ENCODE assay signal across 28 cellular contexts in genomic region chr2:17935242-17935885, GRCh38. TPM values are rescaled to one million over a fixed set of nuclear protein-coding genes. Genes with fewer than 3 reads are reported as not detected.
DNase-seq lines count a peak whose midpoint lies in the region; ATAC-seq, FAIRE-seq and TF ChIP-seq lines count a peak whose summit lies in the region.
"Had no signal": no experiment of that assay in that cellular context is flagged by ENCODE, and none has a peak within 500 bp of the region (broad histone marks: within the 10 kb centered on the region; RNA-seq: fewer than 3 reads in every experiment).

No MANE protein-coding gene starts in this region.

- H3K79me2 ChIP-seq in PC-9 (ENCODE audit: low read depth), result no peaks in the 10 kb centered on the region

- intact Hi-C loops in PC-9 (cut with micrococcal nuclease; ENCODE audit: unreplicated experiment), result no loop called here

- no peak overlapping the region for H2AFZ ChIP-seq in PC-9

- no TSS peak for BruUV-seq in PC-9 (replicated peaks; lab: Mats Ljungman, UMichigan)

- CTCF ChIA-PET in A549 (lab: Yijun Ruan, JAX) (no interaction called here), PC-9 (lab: Charles Lee) (no interaction called here)

- no peak for TF ChIP-seq RAD21 in A549 (conservative IDR thresholded peaks at IDR 0.05 in 1 of 2, IDR thresholded peaks at IDR 0.05 in 1 of 2)

- no peaks in the 10 kb centered on the region for H4K20me1 ChIP-seq in PC-9 (ENCODE audit: insufficient read depth)

- H3K27ac ChIP-seq in A549 (no peak overlapping the region), PC-9 (no peak overlapping the region)
- H3K27ac ChIP-seq: body of pancreas, esophagus muscularis mucosa, suprapubic skin had no signal

- H3K9me3 ChIP-seq in A549 (no peaks in the 10 kb centered on the region), PC-9 (ENCODE audit: insufficient read depth, low read depth) (no peaks in the 10 kb centered on the region)

- H3K4me1 ChIP-seq in A549 (no peaks in the 10 kb centered on the region), PC-9 (replicated peaks; ENCODE audit: insufficient read depth) (peaks cover 4% of the 10 kb centered on the region; the same call in 1 of the 2 replicates)
- H3K4me1 ChIP-seq: body of pancreas, esophagus muscularis mucosa, suprapubic skin had no signal

- POLR2A ChIA-PET in A549 (lab: Yijun Ruan, JAX) (no interaction called here), PC-9 (lab: Charles Lee; ENCODE audit: unreplicated experiment) (no interaction called here)

- no peaks in the 10 kb centered on the region for H3K27me3 ChIP-seq in PC-9 (ENCODE audit: insufficient read depth, low read depth)
- H3K27me3 ChIP-seq: body of pancreas, esophagus muscularis mucosa, suprapubic skin had no signal

- no peak for TF ChIP-seq POLR2A in A549 (IDR thresholded peaks at IDR 0.05; ENCODE audit: low read length)

- H3K36me3 ChIP-seq in PC-9 (ENCODE audit: low read depth), result no peaks in the 10 kb centered on the region

- 29% methylated on average over 6 of the region's 6 CpGs for WGBS in A549 (ENCODE audit: missing lambda C conversion rate)

- TF ChIP-seq EP300 in A549 (IDR thresholded peaks at IDR 0.05), result no peak

- H3K4me2 ChIP-seq in A549 (no peak overlapping the region), PC-9 (0 out of 2 replicates have a peak overlapping the region, but pooled peaks have one; percentile 4)

- ATAC-seq in A549, result no peak
- ATAC-seq in GM18511 (IDR thresholded peaks at IDR 0.05; ENCODE audit: unreplicated experiment), result no peak
- ATAC-seq: activated T-cell treated with anti-CD3 and anti-CD28 coated beads, Interleukin-2, amount 50 U/mL, for 72 hours; body of pancreas; Panc1 had no signal

- no peak for FAIRE-seq in A549 (lab: Jason Lieb, UNC)
- FAIRE-seq: kidney had no signal

- no peak for DNase-seq in A549 (ENCODE audit: low read depth in 1 of 2, low spot score in 1 of 2)
- peak; percentile 1 for DNase-seq in DMS79 (lab: John Stamatoyannopoulos, UW)
- DNase-seq in PC-9, result no peak
- DNase-seq in left kidney (ENCODE audit: low read depth, low spot score), result peak; percentile 4
- DNase-seq in DMS 273 (lab: John Stamatoyannopoulos, UW; ENCODE audit: unreplicated experiment), result no peak
- DNase-seq in cerebellar nuclear complex (lab: John Stamatoyannopoulos, UW), result no peak
- DNase-seq: activated CD4-positive, alpha-beta T cell treated with anti-CD3 and anti-CD28 coated beads, Interleukin-2, amount 50 U/mL, for 48 hours; activated CD4-positive, CD25-positive, alpha-beta regulatory T cell treated with anti-CD3 and anti-CD28 coated beads, Interleukin-2, amount 50 U/mL, for 72 hours; activated naive CD4-positive, alpha-beta T cell; activated T-cell treated with anti-CD3 and anti-CD28 coated beads, Interleukin-2, amount 50 U/mL, for 72 hours; body of pancreas; dermis blood vessel endothelial cell; GF-D8; GOT3; head of caudate nucleus; kidney; NCI-H146; NCI-H2171 treated with DMSO at 0.1 percent for 48 hours; NCI-H526 treated with DMSO at 0.1 percent for 48 hours; Right ventricle myocardium superior; stimulated activated CD4-positive, alpha-beta T cell treated with anti-CD3 and anti-CD28 coated beads, Interleukin-1b, Interleukin-23, amount 100 ng/mL, for 48 hours; stimulated activated naive CD4-positive, alpha-beta T cell treated with Interleukin-2 at 50 U/mL for 16 hours; T-helper 2 cell had no signal

- no peak overlapping the region for H3K4me3 ChIP-seq in A549
- no peak overlapping the region for H3K4me3 ChIP-seq in PC-9
- H3K4me3 ChIP-seq: body of pancreas, esophagus muscularis mucosa, suprapubic skin had no signal

- H3F3A ChIP-seq in PC-9 (ENCODE audit: insufficient read depth, low read depth), result no peaks in the 10 kb centered on the region

- TF ChIP-seq CTCF in A549 (IDR thresholded peaks at IDR 0.05) (no peak), PC-9 (conservative IDR thresholded peaks at IDR 0.05) (no peak)

- H3K9me2 ChIP-seq in PC-9 (ENCODE audit: insufficient read depth), result no peaks in the 10 kb centered on the region

TF ChIP-seq in A549, 52 proteins besides CTCF, POLR2A, EP300 and RAD21:
- TF ChIP-seq CEBPB (IDR thresholded peaks at IDR 0.05) (no peak), MAFK (IDR thresholded peaks at IDR 0.05; ENCODE audit: partially characterized antibody) (peak; percentile 52)
TF ChIP-seq in A549: peak in this region for 1.

RNA-seq across cellular contexts. Expression of gene KCNS3, which starts 56.9 kb away (rescaled TPM):
- 2.1 and 3.2 TPM in 2 replicates for polyA plus RNA-seq in A549 (2011; rRNA removed)
- 1.5 and 1.8 TPM in 2 replicates for polyA plus RNA-seq in A549 (2012; cell fraction: cytosol; rRNA removed)
- 1.4 and 1.7 TPM in 2 replicates for polyA plus RNA-seq in A549 (2012; cell fraction: nucleus; rRNA removed)
- 0.70 to 0.98 TPM (median 0.72 TPM) in 3 replicates for polyA plus RNA-seq in A549 (2017; fragmentation: RNase III; extraction: RNeasy Plus Mini Kit Qiagen cat#74134 plus additional on column Dnase treatment)
- 1.8 and 3.7 TPM in 2 replicates for polyA minus RNA-seq in A549 (2011; rRNA and poly(A)+ RNA removed)
- total RNA-seq in PC-9 (2021), result 28.8 and 34.9 TPM in 2 replicates
- total RNA-seq: activated T-cell treated with anti-CD3 and anti-CD28 coated beads, Interleukin-2, amount 50 U/mL, for 72 hours had no signal
- polyA plus RNA-seq: IgD-negative memory B cell had no signal

Comparison
In these comparisons a context has a peak if more than half of its experiments do, and no peak if none do; other contexts are left out.
1. DNase-seq: peak in DMS79 (single experiment) and left kidney (single experiment); none in A549 (0 of 2), PC-9 (0 of 2), DMS 273 (single experiment) and cerebellar nuclear complex (0 of 2).